In genomic region chr22:39275814-39276443, GRCh38 we compare ENCODE assay signal across 20 cellular contexts.
"Had no signal": no experiment of that assay in that cellular context is flagged by ENCODE, and none has a peak within 500 bp of the region (broad histone marks: within the 10 kb centered on the region; RNA-seq: fewer than 3 reads in every experiment).

No MANE protein-coding gene starts in this region.

- H3K27ac Mint-ChIP-seq: activated CD8-positive, alpha-beta T cell treated with anti-CD3 and anti-CD28 coated beads, Interleukin-2, amount 10 ng/mL, durations not matched to agents 7 days and 5 days; activated T-helper 1 cell treated with anti-CD3 and anti-CD28 coated beads, Interleukin-12 subunit alpha, Interleukin-12 subunit beta, Interleukin-2, Interleukin-4 antibody, amounts not matched to agents 30 ng/mL and 10 ng/mL and 1 ng/mL, durations not matched to agents 14 hours and 24 hours and 36 hours; stimulated activated naive B cell treated with anti-CD40 and anti-IgM and Interleukin-4, amounts not matched to agents 10 μg/mL and 1 μg/mL and 100 μg/mL, for 72 hours had no signal

- H3K4me3 Mint-ChIP-seq: activated CD8-positive, alpha-beta T cell treated with anti-CD3 and anti-CD28 coated beads, Interleukin-2, amount 10 ng/mL, durations not matched to agents 7 days and 5 days; activated T-helper 1 cell treated with anti-CD3 and anti-CD28 coated beads, Interleukin-12 subunit alpha, Interleukin-12 subunit beta, Interleukin-2, Interleukin-4 antibody, amounts not matched to agents 30 ng/mL and 10 ng/mL and 1 ng/mL, durations not matched to agents 14 hours and 24 hours and 36 hours; naive thymus-derived CD4-positive, alpha-beta T cell; stimulated activated naive B cell treated with anti-CD40 and anti-IgM and Interleukin-4, amounts not matched to agents 10 μg/mL and 1 μg/mL and 100 μg/mL, for 72 hours had no signal

- H3K27ac ChIP-seq: psoas muscle, VCaP had no signal

- ATAC-seq: activated CD8-positive, alpha-beta T cell treated with anti-CD3 and anti-CD28 coated beads, Interleukin-2, amount 10 ng/mL, durations not matched to agents 7 days and 5 days; heart left ventricle; left colon; naive thymus-derived CD4-positive, alpha-beta T cell; psoas muscle; sciatic nerve; stimulated activated naive B cell treated with anti-CD40 and anti-IgM and Interleukin-4, amounts not matched to agents 10 μg/mL and 1 μg/mL and 100 μg/mL, for 72 hours had no signal

- H3K27me3 ChIP-seq: adrenal gland, heart left ventricle, upper lobe of left lung had no signal

- H3K9me3 ChIP-seq: adrenal gland, psoas muscle had no signal

- H3K36me3 ChIP-seq: adrenal gland, heart left ventricle, spleen, upper lobe of left lung had no signal

- H3K4me1 Mint-ChIP-seq: naive thymus-derived CD4-positive, alpha-beta T cell had no signal

- H3K4me3 ChIP-seq: adrenal gland, heart left ventricle, psoas muscle, spleen, upper lobe of left lung had no signal

- DNase-seq: activated CD4-positive, alpha-beta T cell treated with anti-CD3 and anti-CD28 coated beads for 4 hours; activated CD8-positive, alpha-beta memory T cell treated with anti-CD3 and anti-CD28 coated beads, Interleukin-2, amount 50 U/mL, for 48 hours; activated CD8-positive, alpha-beta T cell treated with anti-CD3 and anti-CD28 coated beads, Interleukin-2, amount 10 ng/mL, durations not matched to agents 7 days and 5 days; activated naive CD4-positive, alpha-beta T cell treated with Interleukin-2 at 50 U/mL for 16 hours; central memory CD4-positive, alpha-beta T cell; cortex of kidney; effector memory CD4-positive, alpha-beta T cell; heart left ventricle; left colon; naive thymus-derived CD4-positive, alpha-beta T cell; occipital lobe; psoas muscle; spleen; stimulated activated CD4-positive, alpha-beta T cell treated with anti-CD3 and anti-CD28 coated beads, Interleukin-2, amount 100 ng/mL, for 24 hours; stimulated activated naive B cell treated with anti-CD40 and anti-IgM and Interleukin-4, amounts not matched to agents 10 μg/mL and 1 μg/mL and 100 μg/mL, for 72 hours; upper lobe of left lung had no signal

- H3K36me3 Mint-ChIP-seq: naive thymus-derived CD4-positive, alpha-beta T cell had no signal
